In genomic region chr12:119850330-119850729, GRCh38 we compare ENCODE assay signal across 31 cellular contexts.
"Had no signal": no experiment of that assay in that cellular context is flagged by ENCODE, and none has a peak within 500 bp of the region (broad histone marks: within the 10 kb centered on the region; RNA-seq: fewer than 3 reads in every experiment).

No MANE protein-coding gene starts in this region.

- H3K27me3 Mint-ChIP-seq: activated B cell treated with CpG ODN at 0.5 μM for 24 hours; activated CD8-positive, alpha-beta T cell treated with anti-CD3 and anti-CD28 coated beads for 36 hours; activated naive CD4-positive, alpha-beta T cell treated with anti-CD3 and anti-CD28 coated beads, Interleukin-2, amount 50 U/mL, for 24 hours; activated naive CD8-positive, alpha-beta T cell treated with anti-CD3 and anti-CD28 coated beads, Interleukin-2, amount 10 ng/mL, durations not matched to agents 7 days and 5 days; brain; dendritic cell treated with granulocyte-macrophage colony-stimulating factor and Interleukin-4, amounts not matched to agents 40 ng/mL and 50 ng/mL, for 4 days; T-helper 17 cell had no signal

- H3K36me3 Mint-ChIP-seq: activated naive CD4-positive, alpha-beta T cell treated with anti-CD3 and anti-CD28 coated beads, Interleukin-2, amount 50 U/mL, for 24 hours had no signal

- H3K27ac Mint-ChIP-seq: activated B cell treated with CpG ODN at 0.5 μM for 24 hours; activated CD8-positive, alpha-beta T cell treated with anti-CD3 and anti-CD28 coated beads for 36 hours; activated naive CD4-positive, alpha-beta T cell treated with anti-CD3 and anti-CD28 coated beads for 36 hours; activated naive CD4-positive, alpha-beta T cell treated with anti-CD3 and anti-CD28 coated beads, Interleukin-2, amount 50 U/mL, for 24 hours; activated naive CD8-positive, alpha-beta T cell treated with anti-CD3 and anti-CD28 coated beads, Interleukin-2, amount 10 ng/mL, durations not matched to agents 7 days and 5 days; activated T-helper 2 cell treated with anti-CD3 and anti-CD28 coated beads, Interferon-gamma antibody, Interleukin-2, Interleukin-4, amounts not matched to agents 10 μg/mL and 5 μg/mL and 100 μg/mL, durations not matched to agents 14 hours and 24 hours and 36 hours; brain; dendritic cell treated with granulocyte-macrophage colony-stimulating factor and Interleukin-4, amounts not matched to agents 40 ng/mL and 50 ng/mL, for 4 days; endodermal cell; T-helper 17 cell; T-helper 2 cell treated with Interferon-gamma antibody and Interleukin-4, amounts not matched to agents 5 μg/mL and 100 μg/mL, for 36 hours had no signal

- DNase-seq: activated B cell treated with CpG ODN at 0.5 μM for 24 hours; activated CD4-positive, alpha-beta T cell treated with anti-CD3 and anti-CD28 coated beads for 48 hours; activated CD4-positive, alpha-beta T cell treated with anti-CD3 and anti-CD28 coated beads, Interleukin-2, amount 50 U/mL, for 1 hour; activated CD4-positive, alpha-beta T cell treated with anti-CD3 and anti-CD28 coated beads, Interleukin-2, amount 50 U/mL, for 48 hours; activated CD8-positive, alpha-beta memory T cell treated with anti-CD3 and anti-CD28 coated beads for 24 hours; activated CD8-positive, alpha-beta T cell treated with anti-CD3 and anti-CD28 coated beads for 36 hours; activated effector memory CD4-positive, alpha-beta T cell treated with anti-CD3 and anti-CD28 coated beads, Interleukin-2, amount 50 U/mL, for 16 hours; activated naive CD4-positive, alpha-beta T cell treated with anti-CD3 and anti-CD28 coated beads for 36 hours; activated naive CD8-positive, alpha-beta T cell treated with anti-CD3 and anti-CD28 coated beads, Interleukin-2, amount 10 ng/mL, durations not matched to agents 7 days and 5 days; activated T-cell treated with anti-CD3 and anti-CD28 coated beads, Interleukin-2, amount 50 U/mL, for 4 hours; central memory CD4-positive, alpha-beta T cell; dorsolateral prefrontal cortex; effector memory CD4-positive, alpha-beta T cell; endodermal cell; foreskin fibroblast; head of caudate nucleus; T-helper 17 cell; T1000; WERI-Rb-1 had no signal

- H3K4me3 Mint-ChIP-seq: activated B cell treated with CpG ODN at 0.5 μM for 24 hours; activated CD8-positive, alpha-beta T cell treated with anti-CD3 and anti-CD28 coated beads for 36 hours; activated naive CD4-positive, alpha-beta T cell treated with anti-CD3 and anti-CD28 coated beads for 36 hours; activated naive CD4-positive, alpha-beta T cell treated with anti-CD3 and anti-CD28 coated beads, Interleukin-2, amount 50 U/mL, for 24 hours; activated naive CD8-positive, alpha-beta T cell treated with anti-CD3 and anti-CD28 coated beads, Interleukin-2, amount 10 ng/mL, durations not matched to agents 7 days and 5 days; activated T-cell treated with anti-CD3 and anti-CD28 coated beads, Interleukin-2, amount 50 U/mL, for 4 hours; brain; dendritic cell treated with granulocyte-macrophage colony-stimulating factor and Interleukin-4, amounts not matched to agents 40 ng/mL and 50 ng/mL, for 4 days; endodermal cell; T-helper 17 cell; T-helper 2 cell treated with Interferon-gamma antibody and Interleukin-4, amounts not matched to agents 5 μg/mL and 100 μg/mL, for 36 hours had no signal

- H3K27ac ChIP-seq: ascending aorta, breast epithelium, cardiac muscle cell, coronary artery, dorsolateral prefrontal cortex, WERI-Rb-1 had no signal

- H3K36me3 ChIP-seq: ascending aorta, breast epithelium, cardiac muscle cell had no signal

- FAIRE-seq: frontal cortex had no signal

- H3K9me3 ChIP-seq: ascending aorta, breast epithelium had no signal

- H3K4me1 Mint-ChIP-seq: activated B cell treated with CpG ODN at 0.5 μM for 24 hours; activated naive CD4-positive, alpha-beta T cell treated with anti-CD3 and anti-CD28 coated beads, Interleukin-2, amount 50 U/mL, for 24 hours; brain; endodermal cell; T-helper 17 cell had no signal

- H3K27me3 ChIP-seq: ascending aorta, breast epithelium, cardiac muscle cell, dorsolateral prefrontal cortex had no signal

- H3K4me1 ChIP-seq: ascending aorta, breast epithelium had no signal

- ATAC-seq: activated CD4-positive, CD25-positive, alpha-beta regulatory T cell treated with anti-CD3 and anti-CD28 coated beads, Interleukin-2, amount 50 U/mL, for 24 hours; activated CD8-positive, alpha-beta T cell treated with anti-CD3 and anti-CD28 coated beads for 36 hours; activated T-cell treated with anti-CD3 and anti-CD28 coated beads, Interleukin-2, amount 50 U/mL, for 4 hours; esophagus mucosa; T-helper 17 cell had no signal

- H3K9me3 Mint-ChIP-seq: activated B cell treated with CpG ODN at 0.5 μM for 24 hours; activated CD8-positive, alpha-beta T cell treated with anti-CD3 and anti-CD28 coated beads for 36 hours; activated naive CD4-positive, alpha-beta T cell treated with anti-CD3 and anti-CD28 coated beads for 36 hours; activated naive CD4-positive, alpha-beta T cell treated with anti-CD3 and anti-CD28 coated beads, Interleukin-2, amount 50 U/mL, for 24 hours; activated naive CD8-positive, alpha-beta T cell treated with anti-CD3 and anti-CD28 coated beads, Interleukin-2, amount 10 ng/mL, durations not matched to agents 7 days and 5 days; activated T-cell treated with anti-CD3 and anti-CD28 coated beads, Interleukin-2, amount 50 U/mL, for 4 hours; activated T-helper 2 cell treated with anti-CD3 and anti-CD28 coated beads, Interferon-gamma antibody, Interleukin-2, Interleukin-4, amounts not matched to agents 10 μg/mL and 5 μg/mL and 100 μg/mL, durations not matched to agents 14 hours and 24 hours and 36 hours; brain; dendritic cell treated with granulocyte-macrophage colony-stimulating factor and Interleukin-4, amounts not matched to agents 40 ng/mL and 50 ng/mL, for 4 days; endodermal cell; T-helper 2 cell treated with Interferon-gamma antibody and Interleukin-4, amounts not matched to agents 5 μg/mL and 100 μg/mL, for 36 hours had no signal

- H3K4me3 ChIP-seq: ascending aorta, breast epithelium, cardiac muscle cell, coronary artery, dorsolateral prefrontal cortex had no signal
